Comparison of ENCODE assay signal across 22 cellular contexts in the genomic region with DNA sequence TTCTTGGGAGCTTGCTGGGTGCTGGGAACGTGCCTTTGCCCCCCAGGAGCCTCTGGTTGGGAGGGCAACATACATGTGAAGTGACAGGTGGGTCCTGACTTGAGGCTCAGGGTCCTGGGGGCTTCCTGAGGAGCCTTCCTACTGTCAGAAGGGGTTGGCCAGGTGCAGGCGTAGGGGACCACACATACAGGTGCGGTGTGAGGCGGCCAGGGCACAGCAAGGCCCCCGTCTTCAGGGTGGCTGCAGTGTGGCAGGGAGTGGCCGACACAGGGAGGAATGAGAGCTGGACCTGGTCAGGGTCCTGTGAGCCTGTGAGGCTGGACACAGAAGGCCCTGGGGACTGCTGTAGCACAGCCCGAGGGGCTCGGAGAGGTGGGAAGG. TPM values are rescaled to one million over a fixed set of nuclear protein-coding genes. Genes with fewer than 3 reads are reported as not detected.
DNase-seq lines count a peak whose midpoint lies in the region; ATAC-seq and TF ChIP-seq lines count a peak whose summit lies in the region.
"Had no signal": no experiment of that assay in that cellular context is flagged by ENCODE, and none has a peak within 500 bp of the region (broad histone marks: within the 10 kb centered on the region; RNA-seq: fewer than 3 reads in every experiment).

No MANE protein-coding gene starts in this region.

- no peaks in the 10 kb centered on the region for H3K27me3 ChIP-seq in Panc1 (ENCODE audit: control insufficient read depth, insufficient read depth, low read length)
- H3K27me3 ChIP-seq in osteoblast (ENCODE audit: insufficient read depth, low read length): no peaks in the 10 kb centered on the region
- H3K27me3 ChIP-seq: BE2C had no signal

- no peak for ATAC-seq in activated CD4-positive, alpha-beta T cell treated with anti-CD3 and anti-CD28 coated beads for 36 hours
- ATAC-seq in Panc1 (no peak), left lobe of liver (no peak)

- no peaks in the 10 kb centered on the region for H3K9me3 Mint-ChIP-seq in activated CD4-positive, alpha-beta T cell treated with anti-CD3 and anti-CD28 coated beads for 36 hours (ENCODE audit: low read depth)
- H3K9me3 Mint-ChIP-seq in activated CD4-positive, alpha-beta T cell treated with anti-CD3 and anti-CD28 coated beads, Interleukin-2, amount 10 ng/mL, durations not matched to agents 24 days and 14 days: no peaks in the 10 kb centered on the region
- no peaks in the 10 kb centered on the region for H3K9me3 Mint-ChIP-seq in dendritic cell treated with granulocyte-macrophage colony-stimulating factor and Interleukin-4, amounts not matched to agents 40 ng/mL and 50 ng/mL, for 4 days
- no peaks in the 10 kb centered on the region for H3K9me3 Mint-ChIP-seq in activated T-helper 2 cell treated with anti-CD3 and anti-CD28 coated beads, Interferon-gamma antibody, Interleukin-2, Interleukin-4, amounts not matched to agents 10 μg/mL and 5 μg/mL and 100 μg/mL, durations not matched to agents 14 hours and 24 hours and 36 hours

- no peak for TF ChIP-seq CTCF in Panc1 (IDR thresholded peaks at IDR 0.05)
- TF ChIP-seq CTCF in osteoblast (IDR thresholded peaks at IDR 0.05; ENCODE audit: extremely low read depth, low read depth, low read length): no peak

- H3K27me3 Mint-ChIP-seq in activated CD4-positive, alpha-beta T cell treated with anti-CD3 and anti-CD28 coated beads for 36 hours: no peaks in the 10 kb centered on the region
- no peaks in the 10 kb centered on the region for H3K27me3 Mint-ChIP-seq in activated CD4-positive, alpha-beta T cell treated with anti-CD3 and anti-CD28 coated beads, Interleukin-2, amount 10 ng/mL, durations not matched to agents 24 days and 14 days
- H3K27me3 Mint-ChIP-seq in dendritic cell treated with granulocyte-macrophage colony-stimulating factor and Interleukin-4, amounts not matched to agents 40 ng/mL and 50 ng/mL, for 4 days: no peaks in the 10 kb centered on the region
- no peaks in the 10 kb centered on the region for H3K27me3 Mint-ChIP-seq in activated T-helper 2 cell treated with anti-CD3 and anti-CD28 coated beads, Interferon-gamma antibody, Interleukin-2, Interleukin-4, amounts not matched to agents 10 μg/mL and 5 μg/mL and 100 μg/mL, durations not matched to agents 14 hours and 24 hours and 36 hours (ENCODE audit: low read depth)
- H3K27me3 Mint-ChIP-seq: CD4-positive, alpha-beta memory T cell had no signal

- H2AFZ ChIP-seq in osteoblast (ENCODE audit: low read length): no peak overlapping the region
- H2AFZ ChIP-seq: GM23248 had no signal

- CTCF ChIA-PET in activated CD4-positive, alpha-beta T cell treated with anti-CD3 and anti-CD28 coated beads for 36 hours (lab: Charles Lee): no interaction called here
- CTCF ChIA-PET in Panc1 (lab: Charles Lee): no interaction called here

- no peaks in the 10 kb centered on the region for H3K4me1 Mint-ChIP-seq in activated CD4-positive, alpha-beta T cell treated with anti-CD3 and anti-CD28 coated beads for 36 hours
- H3K4me1 Mint-ChIP-seq in activated CD4-positive, alpha-beta T cell treated with anti-CD3 and anti-CD28 coated beads, Interleukin-2, amount 10 ng/mL, durations not matched to agents 24 days and 14 days: peaks cover 7% of the 10 kb centered on the region
- H3K4me1 Mint-ChIP-seq in dendritic cell treated with granulocyte-macrophage colony-stimulating factor and Interleukin-4, amounts not matched to agents 40 ng/mL and 50 ng/mL, for 4 days (ENCODE audit: low read depth): peaks cover 15% of the 10 kb centered on the region
- no peaks in the 10 kb centered on the region for H3K4me1 Mint-ChIP-seq in activated T-helper 2 cell treated with anti-CD3 and anti-CD28 coated beads, Interferon-gamma antibody, Interleukin-2, Interleukin-4, amounts not matched to agents 10 μg/mL and 5 μg/mL and 100 μg/mL, durations not matched to agents 14 hours and 24 hours and 36 hours (ENCODE audit: low read depth)

- H3K4me1 ChIP-seq in Panc1 (ENCODE audit: control insufficient read depth, insufficient read depth, low read length) (no peaks in the 10 kb centered on the region), osteoblast (ENCODE audit: insufficient read depth, low read length) (no peaks in the 10 kb centered on the region)
- H3K4me1 ChIP-seq: BE2C had no signal

- intact Hi-C loops in activated CD4-positive, alpha-beta T cell treated with anti-CD3 and anti-CD28 coated beads for 36 hours (cut with DNase I, micrococcal nuclease): no loop called here
- intact Hi-C loops in activated CD4-positive, alpha-beta T cell treated with anti-CD3 and anti-CD28 coated beads, Interleukin-2, amount 10 ng/mL, durations not matched to agents 24 days and 14 days (cut with micrococcal nuclease): no loop called here
- intact Hi-C loops in Panc1 (cut with micrococcal nuclease; ENCODE audit: unreplicated experiment): no loop called here
- intact Hi-C loops in dendritic cell treated with granulocyte-macrophage colony-stimulating factor and Interleukin-4, amounts not matched to agents 40 ng/mL and 50 ng/mL, for 4 days (cut with micrococcal nuclease): no loop called here
- intact Hi-C loops in activated T-helper 2 cell treated with anti-CD3 and anti-CD28 coated beads, Interferon-gamma antibody, Interleukin-2, Interleukin-4, amounts not matched to agents 10 μg/mL and 5 μg/mL and 100 μg/mL, durations not matched to agents 14 hours and 24 hours and 36 hours (cut with micrococcal nuclease): no loop called here

- H3K27ac Mint-ChIP-seq in activated CD4-positive, alpha-beta T cell treated with anti-CD3 and anti-CD28 coated beads for 36 hours: peak overlapping the region; percentile 11
- no peak overlapping the region for H3K27ac Mint-ChIP-seq in activated CD4-positive, alpha-beta T cell treated with anti-CD3 and anti-CD28 coated beads, Interleukin-2, amount 10 ng/mL, durations not matched to agents 24 days and 14 days
- H3K27ac Mint-ChIP-seq in dendritic cell treated with granulocyte-macrophage colony-stimulating factor and Interleukin-4, amounts not matched to agents 40 ng/mL and 50 ng/mL, for 4 days: peak overlapping the region; percentile 20
- H3K27ac Mint-ChIP-seq in activated T-helper 2 cell treated with anti-CD3 and anti-CD28 coated beads, Interferon-gamma antibody, Interleukin-2, Interleukin-4, amounts not matched to agents 10 μg/mL and 5 μg/mL and 100 μg/mL, durations not matched to agents 14 hours and 24 hours and 36 hours: no peak overlapping the region

- H3K4me3 ChIP-seq in Panc1 (ENCODE audit: low read depth in 2 of 2, low read length in 2 of 2): no peak overlapping the region
- no peak overlapping the region for H3K4me3 ChIP-seq in osteoblast (ENCODE audit: insufficient read depth, low read length)
- H3K4me3 ChIP-seq: GM23248 had no signal

- TSS peak; percentile 19 for BruUV-seq in Panc1 (replicated peaks; lab: Mats Ljungman, UMichigan)

- no peak overlapping the region for H3K27ac ChIP-seq in Panc1 (ENCODE audit: low read length)
- no peak overlapping the region for H3K27ac ChIP-seq in osteoblast (ENCODE audit: low read depth, low read length)
- H3K27ac ChIP-seq: 22Rv1, GM23248 had no signal

- POLR2A ChIA-PET in activated CD4-positive, alpha-beta T cell treated with anti-CD3 and anti-CD28 coated beads for 36 hours (lab: Charles Lee): interaction anchor here (0.6 kb wide), 1 partner anchor 8 kb away, joined by 3 read pairs; no protein-coding TSS in a partner anchor
- POLR2A ChIA-PET in Panc1 (lab: Charles Lee): no interaction called here

- in situ Hi-C loops in Panc1 (cut with HindIII; ENCODE audit: low pct_unique_long_range_greater_than_20kb, low sequenced_read_pairs): no loop called here

- H3K4me2 ChIP-seq in osteoblast (ENCODE audit: insufficient read depth, low read length): no peak overlapping the region

- peaks cover 11% of the 10 kb centered on the region; the same call in 1 of the 2 replicates for H3K36me3 ChIP-seq in Panc1 (ENCODE audit: control insufficient read depth, insufficient read depth, low read length)
- peaks cover 76% of the 10 kb centered on the region for H3K36me3 ChIP-seq in osteoblast (ENCODE audit: insufficient read depth, low read length)

- H3K9me3 ChIP-seq in Panc1 (ENCODE audit: control insufficient read depth, insufficient read depth, low read depth, low read length) (no peaks in the 10 kb centered on the region), osteoblast (ENCODE audit: low read depth, low read length) (no peaks in the 10 kb centered on the region)
- H3K9me3 ChIP-seq: BE2C had no signal

- DNase-seq in activated CD4-positive, alpha-beta T cell treated with anti-CD3 and anti-CD28 coated beads for 36 hours: no peak
- DNase-seq in activated CD4-positive, alpha-beta T cell treated with anti-CD3 and anti-CD28 coated beads, Interleukin-2, amount 10 ng/mL, durations not matched to agents 24 days and 14 days: no peak
- DNase-seq in Panc1 (ENCODE audit: low read depth, low spot score): no peak
- peak; percentile 45 for DNase-seq in osteoblast (ENCODE audit: insufficient read length, low spot score, missing footprints)
- DNase-seq in activated T-helper 2 cell treated with anti-CD3 and anti-CD28 coated beads, Interferon-gamma antibody, Interleukin-2, Interleukin-4, amounts not matched to agents 10 μg/mL and 5 μg/mL and 100 μg/mL, durations not matched to agents 14 hours and 24 hours and 36 hours (ENCODE audit: low spot score): no peak
- no peak for DNase-seq in left lobe of liver (ENCODE audit: low spot score)
- DNase-seq in HK-2 (ENCODE audit: unreplicated experiment): no peak
- DNase-seq: BE2C; CD4-positive, alpha-beta memory T cell; DMS79; GM23248; HCEC 1CT; KBM-7; MV-4-11; NCI-H1417; NCI-H2029; NCI-H2171; NCI-H446; NCI-H69; RPMI8226 had no signal

- H4K20me1 ChIP-seq in osteoblast (ENCODE audit: insufficient read depth, low read length): peaks cover 54% of the 10 kb centered on the region

- H3K4me3 Mint-ChIP-seq in activated CD4-positive, alpha-beta T cell treated with anti-CD3 and anti-CD28 coated beads for 36 hours: no peak overlapping the region
- H3K4me3 Mint-ChIP-seq in activated CD4-positive, alpha-beta T cell treated with anti-CD3 and anti-CD28 coated beads, Interleukin-2, amount 10 ng/mL, durations not matched to agents 24 days and 14 days: no peak overlapping the region
- no peak overlapping the region for H3K4me3 Mint-ChIP-seq in dendritic cell treated with granulocyte-macrophage colony-stimulating factor and Interleukin-4, amounts not matched to agents 40 ng/mL and 50 ng/mL, for 4 days
- no peak overlapping the region for H3K4me3 Mint-ChIP-seq in activated T-helper 2 cell treated with anti-CD3 and anti-CD28 coated beads, Interferon-gamma antibody, Interleukin-2, Interleukin-4, amounts not matched to agents 10 μg/mL and 5 μg/mL and 100 μg/mL, durations not matched to agents 14 hours and 24 hours and 36 hours (ENCODE audit: low read depth)
- H3K4me3 Mint-ChIP-seq: CD4-positive, alpha-beta memory T cell had no signal

- peaks cover 46% of the 10 kb centered on the region for H3K36me3 Mint-ChIP-seq in activated CD4-positive, alpha-beta T cell treated with anti-CD3 and anti-CD28 coated beads for 36 hours (ENCODE audit: low read depth)
- H3K36me3 Mint-ChIP-seq in activated CD4-positive, alpha-beta T cell treated with anti-CD3 and anti-CD28 coated beads, Interleukin-2, amount 10 ng/mL, durations not matched to agents 24 days and 14 days (ENCODE audit: low read depth): peaks cover 57% of the 10 kb centered on the region
- H3K36me3 Mint-ChIP-seq in dendritic cell treated with granulocyte-macrophage colony-stimulating factor and Interleukin-4, amounts not matched to agents 40 ng/mL and 50 ng/mL, for 4 days (ENCODE audit: low read depth): peaks cover 95% of the 10 kb centered on the region
- peaks cover 64% of the 10 kb centered on the region for H3K36me3 Mint-ChIP-seq in activated T-helper 2 cell treated with anti-CD3 and anti-CD28 coated beads, Interferon-gamma antibody, Interleukin-2, Interleukin-4, amounts not matched to agents 10 μg/mL and 5 μg/mL and 100 μg/mL, durations not matched to agents 14 hours and 24 hours and 36 hours (ENCODE audit: low read depth)

- peaks cover 65% of the 10 kb centered on the region for H3K79me2 ChIP-seq in osteoblast (ENCODE audit: insufficient read depth, low read length)

RNA-seq across cellular contexts. Expression of gene TCF25, which starts 10.6 kb away (rescaled TPM):
- total RNA-seq in activated CD4-positive, alpha-beta T cell treated with anti-CD3 and anti-CD28 coated beads for 36 hours: 100 to 1,000 TPM; 122 to 133 TPM
- 192 and 194 TPM in 2 replicates for total RNA-seq in activated CD4-positive, alpha-beta T cell treated with anti-CD3 and anti-CD28 coated beads, Interleukin-2, amount 10 ng/mL, durations not matched to agents 24 days and 14 days
- total RNA-seq in Panc1 (2021; ENCODE audit: unreplicated experiment) (144 TPM), osteoblast (225 and 230 TPM in 2 replicates), left lobe of liver (83.8 TPM)
- 163 TPM for polyA plus RNA-seq in Panc1 (2012; ENCODE audit: insufficient read length)
- 211 and 213 TPM in 2 replicates for total RNA-seq in activated T-helper 2 cell treated with anti-CD3 and anti-CD28 coated beads, Interferon-gamma antibody, Interleukin-2, Interleukin-4, amounts not matched to agents 10 μg/mL and 5 μg/mL and 100 μg/mL, durations not matched to agents 14 hours and 24 hours and 36 hours

RNA-seq across cellular contexts. Expression of gene MC1R, which starts 34.6 kb away (rescaled TPM):
- total RNA-seq in activated CD4-positive, alpha-beta T cell treated with anti-CD3 and anti-CD28 coated beads for 36 hours: 1 to 10 TPM; 1.2 to 2.0 TPM
- total RNA-seq in activated CD4-positive, alpha-beta T cell treated with anti-CD3 and anti-CD28 coated beads, Interleukin-2, amount 10 ng/mL, durations not matched to agents 24 days and 14 days: 4.6 and 5.9 TPM in 2 replicates
- total RNA-seq in Panc1 (2021; ENCODE audit: unreplicated experiment) (8.7 TPM), osteoblast (4.7 and 5.1 TPM in 2 replicates), left lobe of liver (1.9 TPM)
- polyA plus RNA-seq in Panc1 (2012; ENCODE audit: insufficient read length): 12.0 TPM
- 5.8 and 6.2 TPM in 2 replicates for total RNA-seq in activated T-helper 2 cell treated with anti-CD3 and anti-CD28 coated beads, Interferon-gamma antibody, Interleukin-2, Interleukin-4, amounts not matched to agents 10 μg/mL and 5 μg/mL and 100 μg/mL, durations not matched to agents 14 hours and 24 hours and 36 hours

RNA-seq across cellular contexts. Expression of gene TUBB3, which starts 39.1 kb away (rescaled TPM):
- total RNA-seq in activated CD4-positive, alpha-beta T cell treated with anti-CD3 and anti-CD28 coated beads for 36 hours: under 1 TPM; 0.40 to 0.43 TPM
- 2.2 and 2.6 TPM in 2 replicates for total RNA-seq in activated CD4-positive, alpha-beta T cell treated with anti-CD3 and anti-CD28 coated beads, Interleukin-2, amount 10 ng/mL, durations not matched to agents 24 days and 14 days
- 205 TPM for total RNA-seq in Panc1 (2021; ENCODE audit: unreplicated experiment)
- polyA plus RNA-seq in Panc1 (2012; ENCODE audit: insufficient read length): 463 TPM
- total RNA-seq in osteoblast: 166 and 239 TPM in 2 replicates
- 2.9 and 3.7 TPM in 2 replicates for total RNA-seq in activated T-helper 2 cell treated with anti-CD3 and anti-CD28 coated beads, Interferon-gamma antibody, Interleukin-2, Interleukin-4, amounts not matched to agents 10 μg/mL and 5 μg/mL and 100 μg/mL, durations not matched to agents 14 hours and 24 hours and 36 hours
- total RNA-seq in left lobe of liver: 0.40 TPM
- polyA plus RNA-seq: CD4-positive, alpha-beta memory T cell had no signal

RNA-seq across cellular contexts. Expression of gene SPIRE2, which starts 55.8 kb away (rescaled TPM):
- 1 to 10 TPM; 1.1 to 1.5 TPM for total RNA-seq in activated CD4-positive, alpha-beta T cell treated with anti-CD3 and anti-CD28 coated beads for 36 hours
- total RNA-seq in activated CD4-positive, alpha-beta T cell treated with anti-CD3 and anti-CD28 coated beads, Interleukin-2, amount 10 ng/mL, durations not matched to agents 24 days and 14 days: 1.9 and 2.0 TPM in 2 replicates
- total RNA-seq in Panc1 (2021; ENCODE audit: unreplicated experiment): 21.7 TPM
- 24.5 TPM for polyA plus RNA-seq in Panc1 (2012; ENCODE audit: insufficient read length)
- total RNA-seq in osteoblast: 0.72 and 1.5 TPM in 2 replicates
- 1.9 and 2.7 TPM in 2 replicates for total RNA-seq in activated T-helper 2 cell treated with anti-CD3 and anti-CD28 coated beads, Interferon-gamma antibody, Interleukin-2, Interleukin-4, amounts not matched to agents 10 μg/mL and 5 μg/mL and 100 μg/mL, durations not matched to agents 14 hours and 24 hours and 36 hours
- 8.7 TPM for total RNA-seq in left lobe of liver

Comparison
In these comparisons a context has a peak if more than half of its experiments do, and no peak if none do; other contexts are left out.
1. H3K27ac Mint-ChIP-seq: peak in activated CD4-positive, alpha-beta T cell treated with anti-CD3 and anti-CD28 coated beads for 36 hours (single experiment) and dendritic cell treated with granulocyte-macrophage colony-stimulating factor and Interleukin-4, amounts not matched to agents 40 ng/mL and 50 ng/mL, for 4 days (single experiment); none in activated CD4-positive, alpha-beta T cell treated with anti-CD3 and anti-CD28 coated beads, Interleukin-2, amount 10 ng/mL, durations not matched to agents 24 days and 14 days (single experiment) and activated T-helper 2 cell treated with anti-CD3 and anti-CD28 coated beads, Interferon-gamma antibody, Interleukin-2, Interleukin-4, amounts not matched to agents 10 μg/mL and 5 μg/mL and 100 μg/mL, durations not matched to agents 14 hours and 24 hours and 36 hours (single experiment).
2. RNA of gene TUBB3, which starts 39.1 kb away (total RNA-seq): 205 TPM in Panc1 (single experiment) and 166 to 239 TPM in osteoblast; 2.9 to 3.7 TPM in activated T-helper 2 cell treated with anti-CD3 and anti-CD28 coated beads, Interferon-gamma antibody, Interleukin-2, Interleukin-4, amounts not matched to agents 10 μg/mL and 5 μg/mL and 100 μg/mL, durations not matched to agents 14 hours and 24 hours and 36 hours, 2.2 to 2.6 TPM in activated CD4-positive, alpha-beta T cell treated with anti-CD3 and anti-CD28 coated beads, Interleukin-2, amount 10 ng/mL, durations not matched to agents 24 days and 14 days, 0.40 to 0.43 TPM in activated CD4-positive, alpha-beta T cell treated with anti-CD3 and anti-CD28 coated beads for 36 hours and 0.40 TPM in left lobe of liver (single experiment); every median in the first group is over 10 times any median in the second.